In the genomic region with DNA sequence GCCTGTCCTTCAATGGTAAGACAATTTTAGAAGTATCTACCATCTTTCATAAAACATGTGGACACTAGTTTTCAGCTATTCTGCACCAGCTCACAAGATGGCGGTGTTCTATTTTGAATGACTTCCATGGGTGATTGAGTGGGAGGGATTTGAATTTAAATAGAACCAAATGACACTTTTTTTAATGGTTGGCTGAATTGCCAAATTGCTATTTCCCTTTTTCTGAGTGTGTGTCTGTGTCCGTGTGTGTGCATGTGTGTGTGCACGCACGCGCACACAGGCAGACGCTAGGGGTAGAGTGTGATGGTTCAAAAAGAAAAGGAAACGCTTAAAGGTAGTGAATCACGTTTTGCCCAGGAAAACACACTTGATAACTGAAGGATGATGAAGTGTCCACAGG, we compare ENCODE assay signal across 9 cellular contexts.
DNase-seq lines count a peak whose midpoint lies in the region; ATAC-seq and TF ChIP-seq lines count a peak whose summit lies in the region.
"Had no signal": no experiment of that assay in that cellular context is flagged by ENCODE, and none has a peak within 500 bp of the region (broad histone marks: within the 10 kb centered on the region; RNA-seq: fewer than 3 reads in every experiment).

No MANE protein-coding gene starts in this region.

- peak; percentile 47 for DNase-seq in NCI-H446 treated with DMSO at 0.1 percent for 48 hours (lab: John Stamatoyannopoulos, UW)
- no peak for DNase-seq in activated naive CD8-positive, alpha-beta T cell treated with anti-CD3 and anti-CD28 coated beads, Interleukin-2, amount 10 ng/mL, durations not matched to agents 7 days and 5 days
- no peak for DNase-seq in progenitor cell of endocrine pancreas (ENCODE audit: low spot score, unreplicated experiment)
- DNase-seq in activated gamma-delta T cell treated with Interleukin-2 at 50 U/mL for 16 hours: no peak
- no peak for DNase-seq in esophagus muscularis mucosa (ENCODE audit: extremely low spot score)
- DNase-seq: activated gamma-delta T cell, substantia nigra had no signal

- H3K27ac Mint-ChIP-seq in activated naive CD8-positive, alpha-beta T cell treated with anti-CD3 and anti-CD28 coated beads, Interleukin-2, amount 10 ng/mL, durations not matched to agents 7 days and 5 days: peak overlapping the region; percentile 61
- no peak overlapping the region for H3K27ac Mint-ChIP-seq in progenitor cell of endocrine pancreas

- no peaks in the 10 kb centered on the region for H3K36me3 ChIP-seq in esophagus muscularis mucosa

- TF ChIP-seq POLR2A in esophagus muscularis mucosa (IDR thresholded peaks at IDR 0.05; ENCODE audit: low read depth): no peak

- TF ChIP-seq EP300 in esophagus muscularis mucosa (IDR thresholded peaks at IDR 0.05): no peak

- H3K27me3 ChIP-seq in esophagus muscularis mucosa: no peaks in the 10 kb centered on the region

- no peaks in the 10 kb centered on the region for H3K4me1 Mint-ChIP-seq in activated naive CD8-positive, alpha-beta T cell treated with anti-CD3 and anti-CD28 coated beads, Interleukin-2, amount 10 ng/mL, durations not matched to agents 7 days and 5 days
- no peaks in the 10 kb centered on the region for H3K4me1 Mint-ChIP-seq in progenitor cell of endocrine pancreas (ENCODE audit: low read depth)

- peaks cover 0 to 6% (median 3%) of the 10 kb centered on the region in 4 donors for H3K4me1 ChIP-seq in esophagus muscularis mucosa

- no peak overlapping the region for H3K27ac ChIP-seq in esophagus muscularis mucosa (replicated peaks in 1 of 4)

- H3K9me3 Mint-ChIP-seq in activated naive CD8-positive, alpha-beta T cell treated with anti-CD3 and anti-CD28 coated beads, Interleukin-2, amount 10 ng/mL, durations not matched to agents 7 days and 5 days: no peaks in the 10 kb centered on the region
- H3K9me3 Mint-ChIP-seq in progenitor cell of endocrine pancreas (ENCODE audit: low read depth): no peaks in the 10 kb centered on the region

- no peaks in the 10 kb centered on the region for H3K36me3 Mint-ChIP-seq in activated naive CD8-positive, alpha-beta T cell treated with anti-CD3 and anti-CD28 coated beads, Interleukin-2, amount 10 ng/mL, durations not matched to agents 7 days and 5 days
- no peaks in the 10 kb centered on the region for H3K36me3 Mint-ChIP-seq in progenitor cell of endocrine pancreas (ENCODE audit: insufficient read depth)

- ATAC-seq in activated naive CD8-positive, alpha-beta T cell treated with anti-CD3 and anti-CD28 coated beads, Interleukin-2, amount 10 ng/mL, durations not matched to agents 7 days and 5 days (ENCODE audit: low read depth): peak; percentile 54
- ATAC-seq in HG03521 (IDR thresholded peaks at IDR 0.05; ENCODE audit: unreplicated experiment): no peak

- H3K4me3 Mint-ChIP-seq in activated naive CD8-positive, alpha-beta T cell treated with anti-CD3 and anti-CD28 coated beads, Interleukin-2, amount 10 ng/mL, durations not matched to agents 7 days and 5 days: peak overlapping the region; percentile 63
- H3K4me3 Mint-ChIP-seq in progenitor cell of endocrine pancreas (ENCODE audit: low read depth): no peak overlapping the region

- intact Hi-C loops in esophagus muscularis mucosa (cut with DNase I): no loop called here

- POLR2A ChIA-PET in activated naive CD8-positive, alpha-beta T cell treated with anti-CD3 and anti-CD28 coated beads, Interleukin-2, amount 10 ng/mL, durations not matched to agents 7 days and 5 days (lab: Charles Lee): interaction anchor here (1.2 to 1.7 kb wide), 2 partner anchors 323 to 329 kb away, joined by 3 read pairs; no protein-coding TSS in a partner anchor

- no peaks in the 10 kb centered on the region for H3K27me3 Mint-ChIP-seq in activated naive CD8-positive, alpha-beta T cell treated with anti-CD3 and anti-CD28 coated beads, Interleukin-2, amount 10 ng/mL, durations not matched to agents 7 days and 5 days
- H3K27me3 Mint-ChIP-seq in progenitor cell of endocrine pancreas: no peaks in the 10 kb centered on the region

- 63% methylated on average over 8 of the region's 8 CpGs for WGBS in esophagus muscularis mucosa

- H3K9me3 ChIP-seq in esophagus muscularis mucosa: no peaks in the 10 kb centered on the region

- H3K4me3 ChIP-seq in GM12875 (ENCODE audit: low read depth, low read length) (no peak overlapping the region), esophagus muscularis mucosa (no peak overlapping the region)

- TF ChIP-seq CTCF in GM12875 (IDR thresholded peaks at IDR 0.05; ENCODE audit: borderline replicate concordance, insufficient read depth, low read depth, low read length): peak; percentile 7; the same call in 1 of the 2 replicates
- peak; percentile 16 for TF ChIP-seq CTCF in progenitor cell of endocrine pancreas (IDR thresholded peaks at IDR 0.05; ENCODE audit: unreplicated experiment)
- no peak for TF ChIP-seq CTCF in esophagus muscularis mucosa (IDR thresholded peaks at IDR 0.05)

Comparison
In these comparisons a context has a peak if more than half of its experiments do, and no peak if none do; other contexts are left out.
1. CTCF ChIP-seq: peak in GM12875 (single experiment) and progenitor cell of endocrine pancreas (single experiment); none in esophagus muscularis mucosa (0 of 3).